Comparison of ENCODE assay signal across 15 cellular contexts in the genomic region with DNA sequence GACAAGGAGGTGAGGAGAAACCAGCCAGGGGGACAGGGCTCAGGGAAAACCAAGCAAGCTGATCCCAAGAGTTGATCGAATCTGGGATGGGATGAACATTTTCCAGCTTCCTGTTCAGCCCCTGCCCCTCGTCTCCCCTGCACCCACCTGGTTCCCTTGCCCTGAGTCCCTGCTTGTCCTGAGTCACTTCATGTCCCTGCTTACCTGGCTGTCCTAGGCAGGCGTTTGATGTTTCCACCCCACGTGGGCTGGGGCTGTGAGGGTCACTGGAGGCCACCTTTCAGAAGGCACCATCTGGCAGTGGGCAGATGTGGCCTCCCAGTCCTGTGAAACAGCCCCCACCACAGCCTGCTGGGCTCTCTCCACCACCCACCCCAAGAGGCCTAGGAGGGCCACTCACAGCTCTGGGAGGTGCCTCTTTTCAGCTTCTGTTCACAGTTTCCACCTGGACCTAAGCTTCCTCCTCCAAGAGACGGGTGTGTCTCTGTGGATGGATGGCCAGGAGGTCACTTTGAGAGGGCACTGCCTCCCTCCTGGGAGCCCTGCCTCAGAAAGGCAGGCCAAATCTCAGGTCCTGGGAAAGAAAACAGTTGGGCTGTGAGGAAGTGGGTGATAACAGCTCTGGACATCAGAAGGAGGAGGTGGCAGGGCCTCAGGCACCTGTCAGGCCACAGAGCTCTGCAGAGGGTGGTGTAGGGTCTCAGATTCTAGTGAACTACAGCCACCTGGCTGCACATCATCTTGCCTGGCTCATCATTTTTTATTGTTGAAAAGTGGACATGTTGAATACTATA. TPM values are rescaled to one million over a fixed set of nuclear protein-coding genes. Genes with fewer than 3 reads are reported as not detected.
A peak's percentile ranks its signal among the peaks of the same experiment; 100 is the strongest.
DNase-seq lines count a peak whose midpoint lies in the region; ATAC-seq, FAIRE-seq and TF ChIP-seq lines count a peak whose summit lies in the region.
"Had no signal": no experiment of that assay in that cellular context is flagged by ENCODE, and none has a peak within 500 bp of the region (broad histone marks: within the 10 kb centered on the region; RNA-seq: fewer than 3 reads in every experiment).

No MANE protein-coding gene starts in this region.

- H3K9me3 ChIP-seq in pancreas: no peaks in the 10 kb centered on the region
- H3K9me3 ChIP-seq: HAP-1, SJSA1 had no signal

- peak; percentile 83 to 94 (median 92) for ATAC-seq in pancreas
- no peak for ATAC-seq in GM18858 (IDR thresholded peaks at IDR 0.05; ENCODE audit: unreplicated experiment)
- no peak for ATAC-seq in HG02798 (IDR thresholded peaks at IDR 0.05; ENCODE audit: poor library complexity, unreplicated experiment)

- no peak overlapping the region for H3K4me3 Mint-ChIP-seq in chondrocyte (ENCODE audit: unreplicated experiment)
- H3K4me3 Mint-ChIP-seq: CD8-positive, alpha-beta memory T cell had no signal

- peak overlapping the region in 3 of 4 donors; percentile 12 to 46 (median 38) for H3K27ac ChIP-seq in pancreas
- H3K27ac ChIP-seq: SJSA1 had no signal

- intact Hi-C loops in pancreas (cut with DNase I): no loop called here

- H3K27me3 Mint-ChIP-seq in chondrocyte (ENCODE audit: low read depth): peaks cover 5% of the 10 kb centered on the region

- no peak for FAIRE-seq in pancreas (lab: Jason Lieb, UNC)
- FAIRE-seq: D721Med had no signal

- DNase-seq in DMS 273 treated with DMSO at 0.1 percent for 48 hours (lab: John Stamatoyannopoulos, UW): peak; percentile 70
- DNase-seq in NCI-H69 (lab: John Stamatoyannopoulos, UW): peak; percentile 64
- DNase-seq in chondrocyte (ENCODE audit: low spot score): peak; percentile 59
- DNase-seq in pancreas: peak; percentile 39 to 58 (median 51)
- DNase-seq in cortex of kidney (lab: John Stamatoyannopoulos, UW): no peak
- DNase-seq: C1 segment of cervical spinal cord, DMS79 treated with DMSO at 0.1 percent for 48 hours, NCI-H1105, NCI-H2081 treated with DMSO at 0.1 percent for 48 hours had no signal

- H3K4me1 ChIP-seq in pancreas: peaks cover 4 to 9% (median 4%) of the 10 kb centered on the region in 3 donors
- H3K4me1 ChIP-seq: HAP-1 had no signal

- no peak for TF ChIP-seq CTCF in chondrocyte (IDR thresholded peaks at IDR 0.05)
- no peak for TF ChIP-seq CTCF in pancreas (IDR thresholded peaks at IDR 0.05)

- H3K36me3 Mint-ChIP-seq in chondrocyte (ENCODE audit: low read depth): peaks cover 11% of the 10 kb centered on the region

- WGBS in pancreas, 2 donors: 55 to 63% methylated on average over 5 of the region's 5 CpGs

- peaks cover 24% of the 10 kb centered on the region for H3K9me3 Mint-ChIP-seq in chondrocyte (ENCODE audit: low read depth)

- H3K27me3 ChIP-seq in pancreas: no peaks in the 10 kb centered on the region
- H3K27me3 ChIP-seq: SJSA1 had no signal

- no peak overlapping the region for H3K4me3 ChIP-seq in pancreas
- H3K4me3 ChIP-seq: HAP-1, SJSA1 had no signal

- H3K36me3 ChIP-seq in pancreas: no peaks in the 10 kb centered on the region
- H3K36me3 ChIP-seq: HAP-1, SJSA1 had no signal

- H3K27ac Mint-ChIP-seq in chondrocyte (ENCODE audit: unreplicated experiment): no peak overlapping the region

- H3K4me1 Mint-ChIP-seq in chondrocyte (ENCODE audit: low read depth): peaks cover 4% of the 10 kb centered on the region

RNA-seq across cellular contexts. Expression of a gene that starts 15.6 kb away (rescaled TPM):
- total RNA-seq in chondrocyte: 4.2 to 6.3 TPM (median 4.6 TPM) in 3 replicates
- total RNA-seq in pancreas: 1 to 10 TPM; 4.9 to 8.0 (median 6.6) TPM
- 1 to 10 TPM; 1.6 to 1.7 TPM for polyA plus RNA-seq in pancreas

Comparison
In these comparisons a context has a peak if more than half of its experiments do, and no peak if none do; other contexts are left out.
1. ATAC-seq: peak in pancreas (4 of 4); none in GM18858 (single experiment) and HG02798 (single experiment).